Comparison of ENCODE assay signal across 25 cellular contexts in genomic region chr5:178290376-178290775, GRCh38. TPM values are rescaled to one million over a fixed set of nuclear protein-coding genes. Genes with fewer than 3 reads are reported as not detected.
A peak's percentile ranks its signal among the peaks of the same experiment; 100 is the strongest.
DNase-seq lines count a peak whose midpoint lies in the region; ATAC-seq, FAIRE-seq and TF ChIP-seq lines count a peak whose summit lies in the region.
"Had no signal": no experiment of that assay in that cellular context is flagged by ENCODE, and none has a peak within 500 bp of the region (broad histone marks: within the 10 kb centered on the region; RNA-seq: fewer than 3 reads in every experiment).

No MANE protein-coding gene starts in this region.

- no peaks in the 10 kb centered on the region for H4K20me1 ChIP-seq in HepG2 (ENCODE audit: insufficient read depth, low read length)
- H4K20me1 ChIP-seq in neural progenitor cell (ENCODE audit: low read depth): peaks cover 10% of the 10 kb centered on the region

- H3K4me1 ChIP-seq in right lobe of liver: no peaks in the 10 kb centered on the region
- no peaks in the 10 kb centered on the region for H3K4me1 ChIP-seq in HepG2 (ENCODE audit: insufficient read depth, low read length)
- H3K4me1 ChIP-seq in RWPE2 (ENCODE audit: insufficient read depth, poor library complexity, severe bottlenecking): peaks cover 9% of the 10 kb centered on the region
- peaks cover 6% of the 10 kb centered on the region for H3K4me1 ChIP-seq in neural progenitor cell
- peaks cover 58 to 72% of the 10 kb centered on the region in 2 donors for H3K4me1 ChIP-seq in thyroid gland
- H3K4me1 ChIP-seq: A549 had no signal

- H3K4me3 ChIP-seq in right lobe of liver (no peak overlapping the region), HepG2 (replicated peaks in 1 of 3; ENCODE audit: insufficient read depth in 1 of 3, low read depth in 2 of 3, low read length in 3 of 3) (no peak overlapping the region), RWPE2 (ENCODE audit: severe bottlenecking) (no peak overlapping the region), neural progenitor cell (no peak overlapping the region), thyroid gland (replicated peaks in 1 of 3) (no peak overlapping the region)
- H3K4me3 ChIP-seq: A549, MG63 had no signal

- H3K79me2 ChIP-seq in HepG2 (ENCODE audit: insufficient read depth, low read length) (no peaks in the 10 kb centered on the region), neural progenitor cell (ENCODE audit: low read depth) (no peaks in the 10 kb centered on the region)

- no TSS peak for BruUV-seq in HepG2 (replicated peaks; lab: Mats Ljungman, UMichigan)

- TF ChIP-seq EP300 in HepG2 (IDR thresholded peaks at IDR 0.05; ENCODE audit: low read depth in 2 of 2, low read length in 2 of 2) (no peak), HepG2 (CRISPR knock-in tag; IDR thresholded peaks at IDR 0.05; ENCODE audit: borderline replicate concordance) (no peak)

- CTCF ChIA-PET in HepG2 (lab: Yijun Ruan, JAX; ENCODE audit: low intra/inter-chr PET ratio, low total read pairs): no interaction called here

- FAIRE-seq in HepG2 (lab: Jason Lieb, UNC): no peak
- FAIRE-seq: A549, GM12892, GM19239, HTR-8/SVneo had no signal

- no peaks in the 10 kb centered on the region for H3F3A ChIP-seq in neural progenitor cell (ENCODE audit: low read depth)

- POLR2A ChIA-PET in HepG2 (lab: Yijun Ruan, JAX): no interaction called here

- no peak for ATAC-seq in right lobe of liver
- ATAC-seq in HepG2: no peak
- no peak for ATAC-seq in RWPE2 (ENCODE audit: low read depth)
- no peak for ATAC-seq in HG02642 (IDR thresholded peaks at IDR 0.05; ENCODE audit: poor library complexity, unreplicated experiment)
- ATAC-seq: A549, PC-3 had no signal

- no peaks in the 10 kb centered on the region for H3K9me3 Mint-ChIP-seq in neural progenitor cell

- H2AFZ ChIP-seq in HepG2 (ENCODE audit: low read length) (no peak overlapping the region), neural progenitor cell (replicated peaks) (no peak overlapping the region)

- H3K9me3 ChIP-seq in right lobe of liver (no peaks in the 10 kb centered on the region), HepG2 (ENCODE audit: low read length) (no peaks in the 10 kb centered on the region), RWPE2 (ENCODE audit: severe bottlenecking) (no peaks in the 10 kb centered on the region), neural progenitor cell (ENCODE audit: low read depth) (no peaks in the 10 kb centered on the region), thyroid gland (no peaks in the 10 kb centered on the region)
- H3K9me3 ChIP-seq: A549, MG63 had no signal

- intact Hi-C loops in right lobe of liver (cut with DNase I) (no loop called here), HepG2 (cut with micrococcal nuclease; ENCODE audit: unreplicated experiment) (no loop called here), thyroid gland (cut with DNase I) (no loop called here)

- peak overlapping the region; percentile 43 for H3K4me3 Mint-ChIP-seq in neural progenitor cell

- H3K36me3 Mint-ChIP-seq in neural progenitor cell: no peaks in the 10 kb centered on the region

- H3K27ac Mint-ChIP-seq in neural progenitor cell: no peak overlapping the region

- no peak for TF ChIP-seq RAD21 in HepG2 (CRISPR knock-in tag; IDR thresholded peaks at IDR 0.05)

- H3K4me1 Mint-ChIP-seq in neural progenitor cell: peaks cover 55% of the 10 kb centered on the region

- WGBS in right lobe of liver (ENCODE audit: insufficient coverage, low coverage, low lambda C conversion rate, missing lambda C conversion rate): 80% methylated on average over 3 of the region's 7 CpGs
- WGBS in HepG2 (ENCODE audit: low lambda C conversion rate): 11% methylated on average over 6 of the region's 7 CpGs
- WGBS in thyroid gland, 2 donors: 61 to 68% methylated on average over 5 to 7 of the region's 7 CpGs

- H3K27ac ChIP-seq in right lobe of liver: no peak overlapping the region
- no peak overlapping the region for H3K27ac ChIP-seq in HepG2 (ENCODE audit: extremely low read length, insufficient read depth, low read length)
- no peak overlapping the region for H3K27ac ChIP-seq in RWPE2 (ENCODE audit: poor library complexity, severe bottlenecking)
- H3K27ac ChIP-seq in neural progenitor cell: no peak overlapping the region
- peak overlapping the region; percentile 82 to 90 (median 85) for H3K27ac ChIP-seq in thyroid gland
- H3K27ac ChIP-seq: A549 had no signal

- DNase-seq in right lobe of liver (peak in 2 of 3 donors; percentile 5 to 40), HepG2 (ENCODE audit: low spot score) (no peak), RWPE2 (ENCODE audit: low spot score) (peak; percentile 58), neural progenitor cell (ENCODE audit: low spot score) (no peak), thyroid gland (peak; percentile 52 to 71), dedifferentiated amniotic fluid mesenchymal stem cell (ENCODE audit: extremely low spot score) (no peak), GM13976 (ENCODE audit: low spot score) (no peak)
- DNase-seq: AML-193; Calu3; DMS79 treated with DMSO at 0.1 percent for 48 hours; KG1; MG63; NCI-H1105 treated with DMSO at 0.1 percent for 48 hours; NCI-H2029; NCI-H446; NCI-H526; NCI-H82; NK-92 treated with Interleukin-12 subunit alpha and Interleukin-12 subunit beta, amount 100 ng/mL, for 24 hours; PC-3; SHP77 treated with DMSO at 0.1 percent for 48 hours had no signal

- in situ Hi-C loops in HepG2 (cut with HindIII; ENCODE audit: extremely low pct_ligation_motif_present, low pct_unique_long_range_greater_than_20kb) (no loop called here), GM13976 (cut with MboI; ENCODE audit: low sequenced_read_pairs, unreplicated experiment) (loop anchor here (25.0 kb wide), 1 partner anchor 1197 kb away; no protein-coding TSS in a partner anchor)

- TF ChIP-seq POLR2A in right lobe of liver (IDR thresholded peaks at IDR 0.05) (no peak), HepG2 (IDR thresholded peaks at IDR 0.05; ENCODE audit: insufficient read depth in 1 of 2, low read depth in 2 of 2, low read length in 2 of 2) (no peak), thyroid gland (IDR thresholded peaks at IDR 0.05) (no peak)

- H3K27me3 ChIP-seq in right lobe of liver: no peaks in the 10 kb centered on the region
- peaks cover 5 to 46% of the 10 kb centered on the region in 2 experiments; a peak in 4 of 5 replicates for H3K27me3 ChIP-seq in HepG2 (ENCODE audit: control insufficient read depth in 1 of 2, insufficient read depth in 2 of 2, low read length in 2 of 2)
- no peaks in the 10 kb centered on the region for H3K27me3 ChIP-seq in RWPE2 (ENCODE audit: insufficient read depth, poor library complexity, severe bottlenecking)
- H3K27me3 ChIP-seq in neural progenitor cell: peaks cover 20% of the 10 kb centered on the region
- H3K27me3 ChIP-seq in thyroid gland: no peaks in the 10 kb centered on the region
- H3K27me3 ChIP-seq: MG63 had no signal

- TF ChIP-seq CTCF in right lobe of liver (IDR thresholded peaks at IDR 0.05) (no peak), HepG2 (CRISPR knock-in tag; IDR thresholded peaks at IDR 0.05) (no peak), RWPE2 (IDR thresholded peaks at IDR 0.05; ENCODE audit: poor library complexity, severe bottlenecking) (no peak), neural progenitor cell (IDR thresholded peaks at IDR 0.05) (no peak), thyroid gland (IDR thresholded peaks at IDR 0.05) (no peak), GM13976 (IDR thresholded peaks at IDR 0.05; ENCODE audit: borderline replicate concordance, control extremely low read depth, extremely low read depth, insufficient read depth, missing control alignments) (no peak)

- H3K27me3 Mint-ChIP-seq in neural progenitor cell (ENCODE audit: insufficient read depth, low read depth): peaks cover 15% of the 10 kb centered on the region

- H3K4me2 ChIP-seq in HepG2 (ENCODE audit: low read depth, low read length) (no peak overlapping the region), neural progenitor cell (no peak overlapping the region)
- H3K4me2 ChIP-seq: A549 had no signal

- H3K9ac ChIP-seq in HepG2 (ENCODE audit: insufficient read depth, low read depth, low read length) (no peak overlapping the region), neural progenitor cell (no peak overlapping the region)

- H3K36me3 ChIP-seq in right lobe of liver: no peaks in the 10 kb centered on the region
- H3K36me3 ChIP-seq in HepG2 (replicated peaks in 1 of 2; ENCODE audit: control insufficient read depth in 1 of 2, insufficient read depth in 2 of 2, low read length in 2 of 2): no peaks in the 10 kb centered on the region
- no peaks in the 10 kb centered on the region for H3K36me3 ChIP-seq in RWPE2 (ENCODE audit: low read depth)
- no peaks in the 10 kb centered on the region for H3K36me3 ChIP-seq in neural progenitor cell
- no peaks in the 10 kb centered on the region for H3K36me3 ChIP-seq in thyroid gland

RNA-seq across cellular contexts. Expression of gene PHYKPL, which starts 57.8 kb away (rescaled TPM):
- total RNA-seq in right lobe of liver (100 to 1,000 TPM in 3 of 6 experiments, 10 to 100 TPM in 3; 64.3 to 133 (median 85.8) TPM), HepG2 (2016; rRNA removed; fragmentation: Illumina TruSeq; extraction: Trizol) (6.5 and 18.0 TPM in 2 replicates), neural progenitor cell (ENCODE audit: low replicate concordance) (20.5 and 25.9 TPM in 2 replicates), thyroid gland (10 to 100 TPM; 61.7 to 90.9 (median 76.0) TPM)
- total RNA-seq in HepG2 (2016; cell fraction: cytosol; rRNA removed; fragmentation: Illumina TruSeq; extraction: Trizol; ENCODE audit: low read depth): 9.3 and 10.3 TPM in 2 replicates
- total RNA-seq in HepG2 (2016; cell fraction: insoluble cytoplasmic fraction; rRNA removed; fragmentation: Illumina TruSeq; extraction: Trizol): 6.3 and 18.2 TPM in 2 replicates
- total RNA-seq in HepG2 (2016; cell fraction: membrane; rRNA removed; fragmentation: Illumina TruSeq; extraction: Trizol): 12.3 and 14.3 TPM in 2 replicates
- 28.0 and 31.5 TPM in 2 replicates for total RNA-seq in HepG2 (2016; cell fraction: nucleus; rRNA removed; fragmentation: Illumina TruSeq; extraction: Trizol)
- 78.6 and 94.3 TPM in 2 replicates for polyA plus RNA-seq in HepG2 (2011; rRNA removed)
- 35.8 and 36.7 TPM in 2 replicates for polyA plus RNA-seq in HepG2 (2011; cell fraction: cytosol; rRNA removed)
- 312 and 345 TPM in 2 replicates for polyA plus RNA-seq in HepG2 (2011; cell fraction: nucleus; rRNA removed)
- polyA plus RNA-seq in HepG2 (2012): 25.4 and 34.0 TPM in 2 replicates
- polyA plus RNA-seq in HepG2 (2016; cell fraction: cytosol; fragmentation: Illumina TruSeq; extraction: Trizol; ENCODE audit: low read depth): 6.9 and 8.7 TPM in 2 replicates
- 6.1 and 7.0 TPM in 2 replicates for polyA plus RNA-seq in HepG2 (2016; cell fraction: insoluble cytoplasmic fraction; fragmentation: Illumina TruSeq; extraction: Trizol; ENCODE audit: low read depth)
- polyA plus RNA-seq in HepG2 (2016; cell fraction: membrane; fragmentation: Illumina TruSeq; extraction: Trizol; ENCODE audit: low read depth): 9.0 and 11.2 TPM in 2 replicates
- polyA plus RNA-seq in HepG2 (2016; cell fraction: nucleus; fragmentation: Illumina TruSeq; extraction: Trizol; ENCODE audit: insufficient read depth, low read depth): 47.5 and 57.4 TPM in 2 replicates
- 97.9 and 139 TPM in 2 replicates for polyA minus RNA-seq in HepG2 (2011; rRNA and poly(A)+ RNA removed; ENCODE audit: low replicate concordance)
- polyA minus RNA-seq in HepG2 (2011; cell fraction: cytosol; rRNA and poly(A)+ RNA removed): 10.3 and 11.5 TPM in 2 replicates
- polyA minus RNA-seq in HepG2 (2011; cell fraction: nucleus; rRNA and poly(A)+ RNA removed): 134 and 154 TPM in 2 replicates

Comparison
In these comparisons a context has a peak if more than half of its experiments do, and no peak if none do; other contexts are left out.
1. DNase-seq: peak in right lobe of liver (2 of 3), RWPE2 (single experiment) and thyroid gland (2 of 2); none in HepG2 (single experiment), neural progenitor cell (single experiment), dedifferentiated amniotic fluid mesenchymal stem cell (single experiment) and GM13976 (single experiment).
2. H3K27ac ChIP-seq: peak in thyroid gland (3 of 3); none in right lobe of liver (0 of 3), HepG2 (single experiment), RWPE2 (single experiment) and neural progenitor cell (single experiment).